Comparison of ENCODE assay signal across 20 cellular contexts in genomic region chr11:17445240-17445795, GRCh38. TPM values are rescaled to one million over a fixed set of nuclear protein-coding genes. Genes with fewer than 3 reads are reported as not detected.
"Had no signal": no experiment of that assay in that cellular context is flagged by ENCODE, and none has a peak within 500 bp of the region (broad histone marks: within the 10 kb centered on the region; RNA-seq: fewer than 3 reads in every experiment).

No MANE protein-coding gene starts in this region.

- H3K36me3 ChIP-seq: esophagus squamous epithelium, gastroesophageal sphincter, right atrium auricular region, sigmoid colon, stomach had no signal

- H3K9me3 ChIP-seq: esophagus squamous epithelium, mucosa of descending colon, right atrium auricular region, sigmoid colon, stomach had no signal

- H3K4me1 ChIP-seq: esophagus squamous epithelium, gastroesophageal sphincter, right atrium auricular region, sigmoid colon, stomach had no signal

- H3K27ac ChIP-seq: esophagus squamous epithelium, gastroesophageal sphincter, right atrium auricular region, sigmoid colon, stomach had no signal

- H3K4me3 ChIP-seq: esophagus squamous epithelium, gastroesophageal sphincter, mucosa of descending colon, right atrium auricular region, sigmoid colon, stomach had no signal

- H3K27me3 ChIP-seq: right atrium auricular region had no signal

- DNase-seq: dermis blood vessel endothelial cell; esophagus squamous epithelium; foreskin fibroblast; glutamatergic neuron; islet precursor cell; mucosa of descending colon; natural killer cell; posterior cingulate gyrus; sigmoid colon; small intestine; stimulated activated CD4-positive, alpha-beta T cell treated with anti-CD3 and anti-CD28 coated beads, Interleukin-12 subunit alpha, Interleukin-12 subunit beta, amount 100 ng/mL, for 4 hours; stimulated activated naive CD4-positive, alpha-beta T cell; stomach; substantia nigra; trophoblast cell had no signal

RNA-seq across cellular contexts. Expression of gene ABCC8, which starts 31.3 kb away (rescaled TPM):
- total RNA-seq: dermis blood vessel endothelial cell, epithelial cell of proximal tubule, natural killer cell, osteocyte, pulmonary artery endothelial cell had no signal

RNA-seq across cellular contexts. Expression of gene KCNJ11, which starts 56.9 kb away (rescaled TPM):
- total RNA-seq: osteocyte had no signal
